In the genomic region with DNA sequence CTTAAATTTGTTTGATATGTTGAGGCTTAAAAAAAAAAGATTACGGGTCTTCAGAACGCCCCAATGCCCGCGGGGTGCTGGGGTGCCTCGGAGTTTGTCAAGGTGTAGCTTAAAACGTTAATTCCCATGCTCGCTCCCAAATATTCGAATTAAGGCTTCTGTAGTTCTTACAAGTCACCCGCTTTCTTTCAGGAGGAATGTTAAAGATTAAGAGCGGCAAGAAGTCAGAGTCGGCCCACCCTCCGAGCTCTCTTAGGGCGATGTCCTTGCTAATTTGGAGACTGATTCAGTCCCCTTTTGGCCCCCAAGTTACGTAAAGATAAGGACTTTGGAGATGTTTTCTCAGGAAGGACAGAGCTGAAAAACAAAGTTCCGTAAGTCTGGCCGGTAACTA, we compare ENCODE assay signal across 8 cellular contexts. TPM values are rescaled to one million over a fixed set of nuclear protein-coding genes. Genes with fewer than 3 reads are reported as not detected.
DNase-seq lines count a peak whose midpoint lies in the region; TF ChIP-seq lines count a peak whose summit lies in the region.

No MANE protein-coding gene starts in this region.

- H3K27ac Mint-ChIP-seq in endothelial cell (ENCODE audit: unreplicated experiment): peak overlapping the region; percentile 98

- H3K4me2 ChIP-seq in osteoblast (ENCODE audit: insufficient read depth, low read length): peak overlapping the region; percentile 85

- DNase-seq in NCI-H748 (lab: John Stamatoyannopoulos, UW; ENCODE audit: unreplicated experiment) (peak; percentile 45), NCI-H748 treated with DMSO at 0.1 percent for 48 hours (lab: John Stamatoyannopoulos, UW) (no peak), RPMI7951 (ENCODE audit: low read depth) (peak; percentile 13), endothelial cell (ENCODE audit: low spot score) (no peak), osteoblast (ENCODE audit: insufficient read length, low spot score, missing footprints) (peak; percentile 76), kidney tubule cell (ENCODE audit: low spot score) (no peak), GM10266 (ENCODE audit: extremely low spot score) (no peak)
- DNase-seq in stimulated activated naive CD4-positive, alpha-beta T cell (lab: John Stamatoyannopoulos, UW): no peak

- H3K27me3 ChIP-seq in osteoblast (ENCODE audit: insufficient read depth, low read length): no peaks in the 10 kb centered on the region

- H3K4me3 ChIP-seq in osteoblast (ENCODE audit: insufficient read depth, low read length): peak overlapping the region; percentile 93

- peaks cover 8% of the 10 kb centered on the region for H3K36me3 Mint-ChIP-seq in endothelial cell (ENCODE audit: low read depth, unreplicated experiment)

- H3K4me1 ChIP-seq in osteoblast (ENCODE audit: insufficient read depth, low read length): peaks cover 21% of the 10 kb centered on the region

- H3K4me1 Mint-ChIP-seq in endothelial cell (ENCODE audit: unreplicated experiment): peaks cover 26% of the 10 kb centered on the region

- peaks cover 42% of the 10 kb centered on the region for H3K79me2 ChIP-seq in osteoblast (ENCODE audit: insufficient read depth, low read length)

- TF ChIP-seq CTCF in endothelial cell (IDR thresholded peaks at IDR 0.05; ENCODE audit: unreplicated experiment): no peak
- TF ChIP-seq CTCF in osteoblast (IDR thresholded peaks at IDR 0.05; ENCODE audit: extremely low read depth, low read depth, low read length): no peak
- no peak for TF ChIP-seq CTCF in GM10266 (IDR thresholded peaks at IDR 0.05; ENCODE audit: control insufficient read depth, insufficient read depth, low read depth, missing control alignments)

- H3K36me3 ChIP-seq in osteoblast (ENCODE audit: insufficient read depth, low read length): peaks cover 28% of the 10 kb centered on the region

- H4K20me1 ChIP-seq in osteoblast (ENCODE audit: insufficient read depth, low read length): peaks cover 41% of the 10 kb centered on the region

- H3K27ac ChIP-seq in osteoblast (ENCODE audit: low read depth, low read length): peak overlapping the region; percentile 77

- peaks cover 11% of the 10 kb centered on the region for H3K27me3 Mint-ChIP-seq in endothelial cell (ENCODE audit: unreplicated experiment)

- H3K9me3 Mint-ChIP-seq in endothelial cell (ENCODE audit: unreplicated experiment): no peaks in the 10 kb centered on the region

- H3K4me3 Mint-ChIP-seq in endothelial cell (ENCODE audit: unreplicated experiment): peak overlapping the region; percentile 98

- H2AFZ ChIP-seq in osteoblast (ENCODE audit: low read length): peak overlapping the region; percentile 87

- H3K9me3 ChIP-seq in osteoblast (ENCODE audit: low read depth, low read length): no peaks in the 10 kb centered on the region

RNA-seq across cellular contexts. Expression of a gene that starts 0.8 kb away (rescaled TPM):
- total RNA-seq in RPMI7951 (2014; rRNA removed; shearing (Covaris generic)): 785 and 796 TPM in 2 replicates
- 1,016 TPM for total RNA-seq in endothelial cell (ENCODE audit: unreplicated experiment)
- 1,126 and 1,271 TPM in 2 replicates for total RNA-seq in osteoblast

RNA-seq across cellular contexts. Expression of a gene that starts 32.6 kb away (rescaled TPM):
- not detected in 2 replicates for total RNA-seq in RPMI7951 (2014; rRNA removed; shearing (Covaris generic))
- total RNA-seq in endothelial cell (ENCODE audit: unreplicated experiment) (0.13 TPM), osteoblast (under 0.01 and 0.29 TPM in 2 replicates)

Comparison
In these comparisons a context has a peak if more than half of its experiments do, and no peak if none do; other contexts are left out.
1. DNase-seq: peak in NCI-H748 (single experiment), RPMI7951 (single experiment) and osteoblast (single experiment); none in NCI-H748 treated with DMSO at 0.1 percent for 48 hours (single experiment), endothelial cell (single experiment), stimulated activated naive CD4-positive, alpha-beta T cell (0 of 6), kidney tubule cell (single experiment) and GM10266 (single experiment).